In the genomic region with DNA sequence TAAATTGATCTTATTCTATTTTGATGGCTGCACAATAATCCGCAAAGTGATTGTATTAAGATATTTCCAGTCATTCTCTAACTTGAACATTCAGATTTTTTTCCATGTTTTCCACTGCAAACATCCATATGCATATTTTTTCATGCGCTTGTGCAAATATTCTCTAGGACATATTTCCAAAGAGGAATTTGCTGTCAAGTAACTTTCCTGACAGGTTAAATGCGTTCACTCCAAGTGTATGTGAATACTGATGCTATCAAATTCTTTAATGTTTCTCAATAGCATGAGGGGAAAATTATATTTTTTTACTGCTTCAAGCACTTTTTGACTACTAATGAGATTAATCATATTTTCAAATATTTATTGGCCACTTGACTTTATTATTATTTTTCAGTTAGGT, we compare ENCODE assay signal across 3 cellular contexts.
"Had no signal": no experiment of that assay in that cellular context is flagged by ENCODE, and none has a peak within 500 bp of the region (broad histone marks: within the 10 kb centered on the region; RNA-seq: fewer than 3 reads in every experiment).

No MANE protein-coding gene starts in this region.

- DNase-seq: GDM1, GF-D8 had no signal

- H3K4me3 ChIP-seq: GM12878 had no signal
